ENCODE assay signal across 8 cellular contexts in the genomic region with DNA sequence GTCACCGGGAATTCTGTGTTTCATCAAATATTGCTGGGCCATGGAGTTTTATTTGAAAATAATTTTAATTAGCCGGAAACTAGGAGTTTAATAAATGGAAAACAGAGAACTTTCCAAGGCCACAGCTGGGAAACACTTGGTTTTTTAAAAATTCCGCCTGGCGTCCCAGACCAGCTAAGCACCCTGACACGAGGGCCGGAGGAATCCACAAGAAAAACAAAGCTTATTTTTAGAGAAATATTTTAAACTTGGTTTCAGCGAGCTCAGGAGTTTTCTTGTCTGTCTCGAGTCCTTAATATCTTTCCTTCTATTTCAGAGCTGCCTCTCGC. TPM values are rescaled to one million over a fixed set of nuclear protein-coding genes. Genes with fewer than 3 reads are reported as not detected.
DNase-seq lines count a peak whose midpoint lies in the region; ATAC-seq and TF ChIP-seq lines count a peak whose summit lies in the region.

No MANE protein-coding gene starts in this region.

- H4K20me1 ChIP-seq in DND-41 (ENCODE audit: insufficient read depth, low read length) (peaks cover 18% of the 10 kb centered on the region; the same call in 1 of the 2 replicates), SU-DHL-6 (ENCODE audit: low read depth, low read length) (0 out of 2 replicates have a peak, but pooled peaks cover 4% of the 10 kb centered on the region)

- TF ChIP-seq POLR2A in prostate gland (IDR thresholded peaks at IDR 0.05): no peak

- TF ChIP-seq CTCF in DND-41 (IDR thresholded peaks at IDR 0.05; ENCODE audit: borderline replicate concordance, extremely low read depth, low read length, poor library complexity, severe bottlenecking): no peak
- no peak for TF ChIP-seq CTCF in SU-DHL-6 (IDR thresholded peaks at IDR 0.05; ENCODE audit: insufficient read depth, low read length, poor library complexity, severe bottlenecking)
- no peak for TF ChIP-seq CTCF in fibroblast of mammary gland (conservative IDR thresholded peaks at IDR 0.05; ENCODE audit: control insufficient read depth, insufficient read depth, low read depth, low read length)
- no peak for TF ChIP-seq CTCF in prostate gland (IDR thresholded peaks at IDR 0.05)

- DNase-seq in DND-41: no peak
- DNase-seq in fibroblast of mammary gland (ENCODE audit: low read depth): peak; percentile 26
- DNase-seq in prostate gland (ENCODE audit: low spot score): no peak
- DNase-seq in SIG-M5 (lab: John Stamatoyannopoulos, UW): no peak
- DNase-seq in mucosa of gallbladder (ENCODE audit: low spot score): no peak

- H3F3A ChIP-seq in SU-DHL-6 (ENCODE audit: insufficient read depth): peaks cover 61% of the 10 kb centered on the region

- H3K9me2 ChIP-seq in SU-DHL-6 (replicated peaks; ENCODE audit: insufficient read depth, low read length): no peaks in the 10 kb centered on the region

- H3K4me3 ChIP-seq in DND-41 (ENCODE audit: low read depth in 1 of 2, low read length in 2 of 2): no peak overlapping the region
- peak overlapping the region; percentile 34 for H3K4me3 ChIP-seq in SU-DHL-6 (ENCODE audit: insufficient read depth, low read length, poor library complexity, severe bottlenecking)
- H3K4me3 ChIP-seq in fibroblast of mammary gland (ENCODE audit: control insufficient read depth, low read depth, low read length): no peak overlapping the region
- no peak overlapping the region for H3K4me3 ChIP-seq in prostate gland

- H3K27ac ChIP-seq in DND-41 (ENCODE audit: low read length) (peak overlapping the region; percentile 99), SU-DHL-6 (ENCODE audit: low read depth, low read length) (peak overlapping the region; percentile 97), prostate gland (peak overlapping the region; percentile 98 to 99)

- WGBS in prostate gland: 15% methylated on average over 9 of the region's 9 CpGs

- intact Hi-C loops in prostate gland (cut with DNase I): loop anchor here (2.0 kb wide), 1 partner anchor 39 kb away; no protein-coding TSS in a partner anchor

- H3K9me3 ChIP-seq in DND-41 (ENCODE audit: insufficient read depth, low read length, severe bottlenecking) (no peaks in the 10 kb centered on the region), SU-DHL-6 (ENCODE audit: insufficient read depth, low read length) (no peaks in the 10 kb centered on the region), prostate gland (no peaks in the 10 kb centered on the region)

- no peak for ATAC-seq in DND-41 (ENCODE audit: insufficient read depth, low read depth)
- ATAC-seq in GM21529 (IDR thresholded peaks at IDR 0.05; ENCODE audit: unreplicated experiment): no peak
- no peak for ATAC-seq in HG02571 (IDR thresholded peaks at IDR 0.05; ENCODE audit: unreplicated experiment)

- H3K79me2 ChIP-seq in DND-41 (ENCODE audit: insufficient read depth, low read length): peaks cover 48% of the 10 kb centered on the region
- peaks cover 16% of the 10 kb centered on the region for H3K79me2 ChIP-seq in SU-DHL-6 (ENCODE audit: insufficient read depth, low read length)

- peaks cover 52% of the 10 kb centered on the region for H3K4me1 ChIP-seq in DND-41 (ENCODE audit: insufficient read depth, low read length)
- H3K4me1 ChIP-seq in prostate gland (replicated peaks): peaks cover 24% of the 10 kb centered on the region

- H2AFZ ChIP-seq in DND-41 (ENCODE audit: low read depth, low read length): no peak overlapping the region
- H2AFZ ChIP-seq in SU-DHL-6 (ENCODE audit: low read depth, low read length, severe bottlenecking): peak overlapping the region; percentile 32

- peaks cover 26% of the 10 kb centered on the region for H3K36me3 ChIP-seq in DND-41 (ENCODE audit: insufficient read depth, low read length)
- peaks cover 6% of the 10 kb centered on the region; the same call in 1 of the 2 replicates for H3K36me3 ChIP-seq in SU-DHL-6 (ENCODE audit: low read length)
- H3K36me3 ChIP-seq in prostate gland: no peaks in the 10 kb centered on the region

- no peaks in the 10 kb centered on the region for H3K27me3 ChIP-seq in DND-41 (ENCODE audit: insufficient read depth, low read length, poor library complexity)
- H3K27me3 ChIP-seq in SU-DHL-6 (ENCODE audit: low read length): no peaks in the 10 kb centered on the region
- H3K27me3 ChIP-seq in prostate gland (replicated peaks; ENCODE audit: insufficient read depth): no peaks in the 10 kb centered on the region

- H3K9ac ChIP-seq in DND-41 (ENCODE audit: low read depth, low read length) (peak overlapping the region; percentile 96), SU-DHL-6 (ENCODE audit: low read length) (peak overlapping the region; percentile 99)

- H3K4me2 ChIP-seq in DND-41 (ENCODE audit: insufficient read depth, low read length): 0 out of 2 replicates have a peak overlapping the region, but pooled peaks have one; percentile 64
- H3K4me2 ChIP-seq in SU-DHL-6 (ENCODE audit: low read depth, low read length, poor library complexity, severe bottlenecking): peak overlapping the region; percentile 76

RNA-seq across cellular contexts. Expression of a gene that starts 8.2 kb away (rescaled TPM):
- total RNA-seq in prostate gland: 100 to 1,000 TPM; 117 to 256 TPM
- total RNA-seq in mucosa of gallbladder: 209 TPM
